ENCODE assay signal across 8 cellular contexts in genomic region chr15:63970723-63971426, GRCh38.
DNase-seq lines count a peak whose midpoint lies in the region; ATAC-seq and TF ChIP-seq lines count a peak whose summit lies in the region.

No MANE protein-coding gene starts in this region.

- no peak overlapping the region for H3K9ac ChIP-seq in HUES48 (ENCODE audit: low read depth, low read length)

- H3K4me3 ChIP-seq in HUES48 (ENCODE audit: low read depth, low read length) (no peak overlapping the region), left lung (no peak overlapping the region)

- H3K36me3 Mint-ChIP-seq in WTC11: no peaks in the 10 kb centered on the region

- POLR2A ChIA-PET in WTC11 (lab: Charles Lee): no interaction called here

- no peak overlapping the region for H3K4me3 Mint-ChIP-seq in WTC11

- no peak for DNase-seq in left lung
- DNase-seq in NCI-H2171 treated with DMSO at 0.1 percent for 48 hours (lab: John Stamatoyannopoulos, UW): no peak
- DNase-seq in WTC11 (ENCODE audit: low spot score): no peak
- no peak for DNase-seq in AG08396 (ENCODE audit: low spot score)
- DNase-seq in NCI-H1105 (lab: John Stamatoyannopoulos, UW): no peak

- H3K4me1 Mint-ChIP-seq in WTC11: peaks cover 55% of the 10 kb centered on the region

- H3K27me3 ChIP-seq in HUES48 (ENCODE audit: control insufficient read depth, insufficient read depth, low read length) (no peaks in the 10 kb centered on the region), left lung (no peaks in the 10 kb centered on the region)

- H3K27ac ChIP-seq in HUES48 (ENCODE audit: low read depth, low read length) (peak overlapping the region; percentile 52), left lung (peak overlapping the region; percentile 61 to 70)

- peaks cover 41% of the 10 kb centered on the region for H3K4me1 ChIP-seq in HUES48 (ENCODE audit: control insufficient read depth, insufficient read depth, low read length)
- H3K4me1 ChIP-seq in left lung: peaks cover 14 to 24% of the 10 kb centered on the region in 2 donors

- no peaks in the 10 kb centered on the region for H3K9me3 ChIP-seq in HUES48 (ENCODE audit: control insufficient read depth, insufficient read depth, low read length)
- no peaks in the 10 kb centered on the region for H3K9me3 ChIP-seq in left lung

- 0 out of 2 replicates have a peak, but pooled peaks cover 9% of the 10 kb centered on the region for H3K9me3 Mint-ChIP-seq in WTC11

- TF ChIP-seq CTCF in left lung (IDR thresholded peaks at IDR 0.05) (no peak), WTC11 (IDR thresholded peaks at IDR 0.05) (no peak)

- ATAC-seq in GM18499 (IDR thresholded peaks at IDR 0.05; ENCODE audit: insufficient read depth, unreplicated experiment) (peak; percentile 90), GM21515 (IDR thresholded peaks at IDR 0.05; ENCODE audit: unreplicated experiment) (peak; percentile 91), left lung (no peak), WTC11 (no peak)

- H3K36me3 ChIP-seq in HUES48 (ENCODE audit: control insufficient read depth, insufficient read depth, low read length) (no peaks in the 10 kb centered on the region), left lung (peaks cover 0 to 5% of the 10 kb centered on the region in 2 donors)

- H3K27ac Mint-ChIP-seq in WTC11: no peak overlapping the region

- intact Hi-C loops in left lung (cut with DNase I): no loop called here

- CTCF ChIA-PET in WTC11 (lab: Charles Lee): interaction anchor here (0.7 to 4.7 kb wide), 4 partner anchors 12 to 361 kb away, joined by 3 to 52 read pairs (median 4); no protein-coding TSS in a partner anchor

- H3K27me3 Mint-ChIP-seq in WTC11 (ENCODE audit: low read depth): peaks cover 23% of the 10 kb centered on the region

TF ChIP-seq in WTC11, 78 proteins besides CTCF, POLR2A, EP300 and RAD21:
- TF ChIP-seq RELA (CRISPR knock-in tag; IDR thresholded peaks at IDR 0.05; ENCODE audit: borderline replicate concordance) (no peak), ETV6 (CRISPR knock-in tag; IDR thresholded peaks at IDR 0.05) (no peak), ZNF121 (CRISPR knock-in tag; IDR thresholded peaks at IDR 0.05) (no peak), ZBTB21 (CRISPR knock-in tag; IDR thresholded peaks at IDR 0.05; ENCODE audit: borderline replicate concordance) (no peak), ZNF532 (CRISPR knock-in tag; IDR thresholded peaks at IDR 0.05; ENCODE audit: borderline replicate concordance) (no peak), SOX15 (CRISPR knock-in tag; IDR thresholded peaks at IDR 0.05) (no peak), ATF2 (CRISPR knock-in tag; IDR thresholded peaks at IDR 0.05; ENCODE audit: borderline replicate concordance, low read depth) (no peak), ZNF138 (CRISPR knock-in tag; conservative IDR thresholded peaks at IDR 0.05) (no peak), CBFB (CRISPR knock-in tag; IDR thresholded peaks at IDR 0.05; ENCODE audit: low read depth) (no peak), NR1H2 (CRISPR knock-in tag; IDR thresholded peaks at IDR 0.05) (no peak), ERG (CRISPR knock-in tag; IDR thresholded peaks at IDR 0.05) (no peak), E2F5 (CRISPR knock-in tag; IDR thresholded peaks at IDR 0.05) (no peak), PRDM15 (CRISPR knock-in tag; IDR thresholded peaks at IDR 0.05) (no peak)

Comparison
In these comparisons a context has a peak if more than half of its experiments do, and no peak if none do; other contexts are left out.
1. ATAC-seq: peak in GM18499 (single experiment) and GM21515 (single experiment); none in left lung (single experiment) and WTC11 (single experiment).